Comparison of ENCODE assay signal across 1 cellular context in the genomic region with DNA sequence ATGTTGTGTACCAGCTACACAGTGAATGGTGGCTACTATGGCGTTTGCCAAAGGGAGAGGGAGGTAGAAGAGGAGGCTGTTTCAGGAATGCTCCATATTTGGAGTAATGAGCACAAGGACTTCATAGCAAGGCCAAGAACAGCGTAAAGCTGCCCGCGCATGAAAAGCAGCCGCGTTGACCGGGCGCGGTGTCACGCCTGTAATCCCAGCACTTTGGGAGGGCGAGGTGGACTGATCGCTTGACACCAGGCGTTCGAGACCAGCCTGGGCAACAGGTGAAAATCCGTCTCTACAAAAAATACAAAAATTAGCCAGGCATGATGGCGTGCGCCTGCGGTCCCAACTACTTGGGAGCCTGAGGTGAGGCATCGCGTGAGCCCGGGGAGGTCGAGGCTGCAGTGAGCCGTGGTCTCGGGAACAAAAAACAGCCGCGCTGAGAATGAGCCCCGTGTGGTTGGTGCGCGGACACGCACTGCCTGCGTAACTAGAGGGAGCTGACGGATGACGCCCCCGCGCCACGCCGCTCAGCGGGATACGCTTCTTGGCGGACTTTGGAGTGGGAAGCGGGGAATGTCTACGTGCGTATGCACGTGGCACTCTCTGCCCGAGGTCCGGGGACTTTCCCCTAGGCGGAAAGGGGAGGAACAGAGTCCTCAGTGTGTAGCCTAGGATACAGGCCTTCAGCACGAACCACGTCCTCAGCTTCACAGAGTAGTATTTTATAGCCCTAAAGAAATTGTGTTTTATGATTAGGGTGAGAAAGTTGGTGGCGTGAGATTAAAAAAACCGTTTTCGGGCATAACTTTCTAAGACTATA.
A peak's percentile ranks its signal among the peaks of the same experiment; 100 is the strongest.
TF ChIP-seq lines count a peak whose summit lies in the region.

RMRP (minus strand) TSS at position 693 of the 817 bp plus-strand sequence.

TF ChIP-seq in HepG2, 621 proteins besides CTCF, POLR2A, EP300 and RAD21 (continued from another document and continues in another):
- TF ChIP-seq, protein P1, sequence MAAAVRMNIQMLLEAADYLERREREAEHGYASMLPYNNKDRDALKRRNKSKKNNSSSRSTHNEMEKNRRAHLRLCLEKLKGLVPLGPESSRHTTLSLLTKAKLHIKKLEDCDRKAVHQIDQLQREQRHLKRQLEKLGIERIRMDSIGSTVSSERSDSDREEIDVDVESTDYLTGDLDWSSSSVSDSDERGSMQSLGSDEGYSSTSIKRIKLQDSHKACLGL (CRISPR knock-in tag; IDR thresholded peaks at IDR 0.05): peak; percentile 70; the same call in 1 of the 2 replicates
- TF ChIP-seq KDM3A (CRISPR knock-in tag; IDR thresholded peaks at IDR 0.05; ENCODE audit: low read depth): peak; percentile 97; the same call in 1 of the 2 replicates
- peak; percentile 80 for TF ChIP-seq FOSL2 (CRISPR knock-in tag; IDR thresholded peaks at IDR 0.05)
- TF ChIP-seq ZNF264 (CRISPR knock-in tag; IDR thresholded peaks at IDR 0.05): peak; percentile 97
- TF ChIP-seq POGK (CRISPR knock-in tag; conservative IDR thresholded peaks at IDR 0.05): peak; percentile 95
- peak; percentile 74; the same call in 1 of the 2 replicates for TF ChIP-seq TEF (CRISPR knock-in tag; IDR thresholded peaks at IDR 0.05)
- no peak for TF ChIP-seq NFRKB (IDR thresholded peaks at IDR 0.05)
- TF ChIP-seq ZNF124 (CRISPR knock-in tag; IDR thresholded peaks at IDR 0.05): peak; percentile 94
- peak; percentile 95 for TF ChIP-seq TBX2 (CRISPR knock-in tag; IDR thresholded peaks at IDR 0.05; ENCODE audit: borderline replicate concordance)
- TF ChIP-seq TFE3 (CRISPR knock-in tag; IDR thresholded peaks at IDR 0.05): peak; percentile 97
- TF ChIP-seq ISX (CRISPR knock-in tag; conservative IDR thresholded peaks at IDR 0.05): peak; percentile 94; the same call in 1 of the 2 replicates
- TF ChIP-seq SNRNP70 (IDR thresholded peaks at IDR 0.05; ENCODE audit: low read depth, low read length): no peak
- TF ChIP-seq ZNF205 (CRISPR knock-in tag; IDR thresholded peaks at IDR 0.05): peak; percentile 96
- peak; percentile 20; the same call in 1 of the 2 replicates for TF ChIP-seq ATF7 (IDR thresholded peaks at IDR 0.05)
- TF ChIP-seq ATF7 (CRISPR knock-in tag; IDR thresholded peaks at IDR 0.05): peak; percentile 77
- peak; percentile 14 for TF ChIP-seq ASH2L (IDR thresholded peaks at IDR 0.05; ENCODE audit: insufficient read length, low read depth, low read length)
- TF ChIP-seq ZNF274 (CRISPR knock-in tag; IDR thresholded peaks at IDR 0.05): peak; percentile 86; the same call in 1 of the 2 replicates
- peak; percentile 95 for TF ChIP-seq SMAD9 (CRISPR knock-in tag; IDR thresholded peaks at IDR 0.05)
- TF ChIP-seq HMG20B (CRISPR knock-in tag; conservative IDR thresholded peaks at IDR 0.05): peak; percentile 78; the same call in 1 of the 2 replicates
- peak; percentile 12; the same call in 1 of the 2 replicates for TF ChIP-seq ZNF782 (CRISPR knock-in tag; IDR thresholded peaks at IDR 0.05; ENCODE audit: borderline replicate concordance)
- peak; percentile 86 for TF ChIP-seq PITX1 (CRISPR knock-in tag; IDR thresholded peaks at IDR 0.05)
- peak; percentile 58; the same call in 1 of the 2 replicates for TF ChIP-seq ZNF33A (CRISPR knock-in tag; IDR thresholded peaks at IDR 0.05; ENCODE audit: borderline replicate concordance)
- TF ChIP-seq HOXA7 (CRISPR knock-in tag; IDR thresholded peaks at IDR 0.05): peak; percentile 73; the same call in 1 of the 2 replicates
- peak; percentile 97 for TF ChIP-seq HDAC2 (CRISPR knock-in tag; IDR thresholded peaks at IDR 0.05)
- TF ChIP-seq, protein P2, sequence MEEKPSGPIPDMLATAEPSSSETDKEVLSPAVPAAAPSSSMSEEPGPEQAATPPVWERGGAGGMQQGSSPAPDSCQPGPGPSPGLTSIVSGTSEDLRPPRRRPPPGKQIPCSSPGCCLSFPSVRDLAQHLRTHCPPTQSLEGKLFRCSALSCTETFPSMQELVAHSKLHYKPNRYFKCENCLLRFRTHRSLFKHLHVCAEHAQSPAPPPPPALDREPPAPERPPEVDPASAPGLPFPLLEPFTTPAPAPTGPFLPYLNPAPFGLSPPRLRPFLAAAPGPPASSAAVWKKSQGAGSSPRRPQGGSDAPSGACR (CRISPR knock-in tag; IDR thresholded peaks at IDR 0.05): peak; percentile 88; the same call in 1 of the 2 replicates
- TF ChIP-seq, protein P3, sequence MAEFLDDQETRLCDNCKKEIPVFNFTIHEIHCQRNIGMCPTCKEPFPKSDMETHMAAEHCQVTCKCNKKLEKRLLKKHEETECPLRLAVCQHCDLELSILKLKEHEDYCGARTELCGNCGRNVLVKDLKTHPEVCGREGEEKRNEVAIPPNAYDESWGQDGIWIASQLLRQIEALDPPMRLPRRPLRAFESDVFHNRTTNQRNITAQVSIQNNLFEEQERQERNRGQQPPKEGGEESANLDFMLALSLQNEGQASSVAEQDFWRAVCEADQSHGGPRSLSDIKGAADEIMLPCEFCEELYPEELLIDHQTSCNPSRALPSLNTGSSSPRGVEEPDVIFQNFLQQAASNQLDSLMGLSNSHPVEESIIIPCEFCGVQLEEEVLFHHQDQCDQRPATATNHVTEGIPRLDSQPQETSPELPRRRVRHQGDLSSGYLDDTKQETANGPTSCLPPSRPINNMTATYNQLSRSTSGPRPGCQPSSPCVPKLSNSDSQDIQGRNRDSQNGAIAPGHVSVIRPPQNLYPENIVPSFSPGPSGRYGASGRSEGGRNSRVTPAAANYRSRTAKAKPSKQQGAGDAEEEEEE (CRISPR knock-in tag; IDR thresholded peaks at IDR 0.05; ENCODE audit: borderline replicate concordance): no peak; the same call in 1 of the 2 replicates
- TF ChIP-seq U2AF2 (IDR thresholded peaks at IDR 0.05; ENCODE audit: low read depth, low read length): no peak
- no peak for TF ChIP-seq GLI4 (CRISPR knock-in tag; IDR thresholded peaks at IDR 0.05; ENCODE audit: borderline replicate concordance)
- TF ChIP-seq ZNF501 (CRISPR knock-in tag; IDR thresholded peaks at IDR 0.05): peak; percentile 96
- TF ChIP-seq ZNF550 (CRISPR knock-in tag; IDR thresholded peaks at IDR 0.05; ENCODE audit: borderline replicate concordance): peak; percentile 86; the same call in 1 of the 2 replicates
- TF ChIP-seq KLF11 (CRISPR knock-in tag; IDR thresholded peaks at IDR 0.05): peak; percentile 87; the same call in 1 of the 2 replicates
- TF ChIP-seq, protein P4, sequence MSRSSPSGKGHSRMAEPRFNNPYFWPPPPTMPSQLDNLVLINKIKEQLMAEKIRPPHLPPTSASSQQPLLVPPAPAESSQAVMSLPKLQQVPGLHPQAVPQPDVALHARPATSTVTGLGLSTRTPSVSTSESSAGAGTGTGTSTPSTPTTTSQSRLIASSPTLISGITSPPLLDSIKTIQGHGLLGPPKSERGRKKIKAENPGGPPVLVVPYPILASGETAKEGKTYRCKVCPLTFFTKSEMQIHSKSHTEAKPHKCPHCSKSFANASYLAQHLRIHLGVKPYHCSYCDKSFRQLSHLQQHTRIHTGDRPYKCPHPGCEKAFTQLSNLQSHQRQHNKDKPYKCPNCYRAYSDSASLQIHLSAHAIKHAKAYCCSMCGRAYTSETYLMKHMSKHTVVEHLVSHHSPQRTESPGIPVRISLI (CRISPR knock-in tag; IDR thresholded peaks at IDR 0.05; ENCODE audit: borderline replicate concordance): peak; percentile 61; the same call in 1 of the 2 replicates
- TF ChIP-seq, protein P5, sequence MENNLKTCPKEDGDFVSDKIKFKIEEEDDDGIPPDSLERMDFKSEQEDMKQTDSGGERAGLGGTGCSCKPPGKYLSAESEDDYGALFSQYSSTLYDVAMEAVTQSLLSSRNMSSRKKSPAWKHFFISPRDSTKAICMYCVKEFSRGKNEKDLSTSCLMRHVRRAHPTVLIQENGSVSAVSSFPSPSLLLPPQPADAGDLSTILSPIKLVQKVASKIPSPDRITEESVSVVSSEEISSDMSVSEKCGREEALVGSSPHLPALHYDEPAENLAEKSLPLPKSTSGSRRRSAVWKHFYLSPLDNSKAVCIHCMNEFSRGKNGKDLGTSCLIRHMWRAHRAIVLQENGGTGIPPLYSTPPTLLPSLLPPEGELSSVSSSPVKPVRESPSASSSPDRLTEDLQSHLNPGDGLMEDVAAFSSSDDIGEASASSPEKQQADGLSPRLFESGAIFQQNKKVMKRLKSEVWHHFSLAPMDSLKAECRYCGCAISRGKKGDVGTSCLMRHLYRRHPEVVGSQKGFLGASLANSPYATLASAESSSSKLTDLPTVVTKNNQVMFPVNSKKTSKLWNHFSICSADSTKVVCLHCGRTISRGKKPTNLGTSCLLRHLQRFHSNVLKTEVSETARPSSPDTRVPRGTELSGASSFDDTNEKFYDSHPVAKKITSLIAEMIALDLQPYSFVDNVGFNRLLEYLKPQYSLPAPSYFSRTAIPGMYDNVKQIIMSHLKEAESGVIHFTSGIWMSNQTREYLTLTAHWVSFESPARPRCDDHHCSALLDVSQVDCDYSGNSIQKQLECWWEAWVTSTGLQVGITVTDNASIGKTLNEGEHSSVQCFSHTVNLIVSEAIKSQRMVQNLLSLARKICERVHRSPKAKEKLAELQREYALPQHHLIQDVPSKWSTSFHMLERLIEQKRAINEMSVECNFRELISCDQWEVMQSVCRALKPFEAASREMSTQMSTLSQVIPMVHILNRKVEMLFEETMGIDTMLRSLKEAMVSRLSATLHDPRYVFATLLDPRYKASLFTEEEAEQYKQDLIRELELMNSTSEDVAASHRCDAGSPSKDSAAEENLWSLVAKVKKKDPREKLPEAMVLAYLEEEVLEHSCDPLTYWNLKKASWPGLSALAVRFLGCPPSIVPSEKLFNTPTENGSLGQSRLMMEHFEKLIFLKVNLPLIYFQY (CRISPR knock-in tag; IDR thresholded peaks at IDR 0.05; ENCODE audit: borderline replicate concordance): peak; percentile 42
- no peak for TF ChIP-seq MAFF (IDR thresholded peaks at IDR 0.05; ENCODE audit: low read depth, low read length)
- TF ChIP-seq FOSL1 (CRISPR knock-in tag; IDR thresholded peaks at IDR 0.05; ENCODE audit: borderline replicate concordance): peak; percentile 35; the same call in 1 of the 2 replicates
- TF ChIP-seq ATF1 (CRISPR knock-in tag; IDR thresholded peaks at IDR 0.05): peak; percentile 84
- TF ChIP-seq MYC (CRISPR knock-in tag; IDR thresholded peaks at IDR 0.05; ENCODE audit: borderline replicate concordance): peak; percentile 99
- peak; percentile 99 for TF ChIP-seq ZNF772 (CRISPR knock-in tag; IDR thresholded peaks at IDR 0.05)
- TF ChIP-seq POLR2G (IDR thresholded peaks at IDR 0.05; ENCODE audit: low read depth, low read length): no peak
- TF ChIP-seq, protein P6, sequence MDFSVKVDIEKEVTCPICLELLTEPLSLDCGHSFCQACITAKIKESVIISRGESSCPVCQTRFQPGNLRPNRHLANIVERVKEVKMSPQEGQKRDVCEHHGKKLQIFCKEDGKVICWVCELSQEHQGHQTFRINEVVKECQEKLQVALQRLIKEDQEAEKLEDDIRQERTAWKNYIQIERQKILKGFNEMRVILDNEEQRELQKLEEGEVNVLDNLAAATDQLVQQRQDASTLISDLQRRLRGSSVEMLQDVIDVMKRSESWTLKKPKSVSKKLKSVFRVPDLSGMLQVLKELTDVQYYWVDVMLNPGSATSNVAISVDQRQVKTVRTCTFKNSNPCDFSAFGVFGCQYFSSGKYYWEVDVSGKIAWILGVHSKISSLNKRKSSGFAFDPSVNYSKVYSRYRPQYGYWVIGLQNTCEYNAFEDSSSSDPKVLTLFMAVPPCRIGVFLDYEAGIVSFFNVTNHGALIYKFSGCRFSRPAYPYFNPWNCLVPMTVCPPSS (IDR thresholded peaks at IDR 0.05): no peak
- TF ChIP-seq ATF4 (CRISPR knock-in tag; IDR thresholded peaks at IDR 0.05): peak in 1 of 2 experiments; percentile 90; a peak in 2 of 4 replicates
- TF ChIP-seq PAX8 (CRISPR knock-in tag; IDR thresholded peaks at IDR 0.05; ENCODE audit: borderline replicate concordance): no peak
- TF ChIP-seq FOXM1 (CRISPR knock-in tag; IDR thresholded peaks at IDR 0.05): peak; percentile 84; the same call in 1 of the 2 replicates
- TF ChIP-seq GATAD1 (CRISPR knock-in tag; IDR thresholded peaks at IDR 0.05): peak; percentile 84
- TF ChIP-seq KDM4B (CRISPR knock-in tag; IDR thresholded peaks at IDR 0.05): peak; percentile 92
- TF ChIP-seq MED1 (CRISPR knock-in tag; IDR thresholded peaks at IDR 0.05): peak; percentile 97
- TF ChIP-seq ELF1 (CRISPR knock-in tag; IDR thresholded peaks at IDR 0.05): peak; percentile 80
